In the genomic region with DNA sequence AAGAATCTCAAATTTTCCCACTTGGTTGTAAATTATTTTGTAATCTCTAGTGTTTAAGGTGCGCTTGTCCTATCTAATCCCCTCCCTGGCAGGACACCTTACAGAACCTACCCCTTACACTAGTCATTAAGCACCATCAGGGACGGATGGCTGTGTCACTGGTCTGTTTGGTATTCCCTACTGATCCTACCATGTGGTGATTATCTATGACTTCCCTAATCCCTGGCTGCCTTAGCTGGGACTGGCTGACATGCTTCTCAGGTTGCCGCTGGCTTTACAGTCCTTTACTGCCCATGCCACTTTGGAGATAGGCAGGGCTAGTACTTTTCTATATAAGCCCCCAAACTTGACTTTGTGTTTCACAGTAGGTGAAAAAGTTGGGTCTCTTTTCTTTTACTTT, we compare ENCODE assay signal across 20 cellular contexts. TPM values are rescaled to one million over a fixed set of nuclear protein-coding genes. Genes with fewer than 3 reads are reported as not detected.
A peak's percentile ranks its signal among the peaks of the same experiment; 100 is the strongest.
DNase-seq lines count a peak whose midpoint lies in the region; ATAC-seq, FAIRE-seq and TF ChIP-seq lines count a peak whose summit lies in the region.
"Had no signal": no experiment of that assay in that cellular context is flagged by ENCODE, and none has a peak within 500 bp of the region (broad histone marks: within the 10 kb centered on the region; RNA-seq: fewer than 3 reads in every experiment).

No MANE protein-coding gene starts in this region.

- WGBS in K562 (ENCODE audit: insufficient coverage, low coverage, missing lambda C conversion rate), result 83% methylated on average over 3 of the region's 3 CpGs
- no CpG with 5 or more reads among the region's 3 CpGs for WGBS in mesendoderm (ENCODE audit: extremely low coverage, insufficient coverage, low lambda C conversion rate)
- 70% methylated on average over 3 of the region's 3 CpGs for WGBS in right cardiac atrium

- ATAC-seq in K562 (peak; percentile 45; the same call in 2 of the 3 replicates), right cardiac atrium (no peak), GM19467 (IDR thresholded peaks at IDR 0.05; ENCODE audit: unreplicated experiment) (no peak), GM18907 (IDR thresholded peaks at IDR 0.05; ENCODE audit: unreplicated experiment) (no peak)
- ATAC-seq: SK-N-SH treated with all-trans-retinoic acid at 6 μM for 48 hours had no signal

- no peak for TF ChIP-seq POLR2A in K562 (conservative IDR thresholded peaks at IDR 0.05)

- H2BK120ac ChIP-seq in mesendoderm (ENCODE audit: low read depth, low read length), result no peak overlapping the region

- H2AFZ ChIP-seq in K562 (ENCODE audit: low read depth, low read length), result no peak overlapping the region

- no peak overlapping the region for H2BK5ac ChIP-seq in mesendoderm (ENCODE audit: low read length)

- H3K4ac ChIP-seq in mesendoderm (ENCODE audit: low read depth, low read length), result no peak overlapping the region

- TF ChIP-seq CTCF in HEK293 (tag by site-specific recombination; IDR thresholded peaks at IDR 0.05), result no peak
- no peak for TF ChIP-seq CTCF in K562 (IDR thresholded peaks at IDR 0.05 in 2 of 3, conservative IDR thresholded peaks at IDR 0.05 in 1 of 3; ENCODE audit: insufficient read depth in 2 of 3, low read depth in 1 of 3, low read length in 3 of 3)

- H3K27ac ChIP-seq in HEK293 (ENCODE audit: extremely low read depth, low read depth, low read length) (no peak overlapping the region), K562 (ENCODE audit: extremely low read depth, low read depth, low read length) (no peak overlapping the region), mesendoderm (ENCODE audit: low read depth, low read length) (no peak overlapping the region), right cardiac atrium (ENCODE audit: low read length) (no peak overlapping the region)

- DNase-seq in K562 (ENCODE audit: extremely low read depth in 1 of 4, low spot score in 3 of 4) (no peak), mesendoderm (peak; percentile 69), right cardiac atrium (no peak), RKO (ENCODE audit: low spot score) (no peak)
- DNase-seq: C1 segment of cervical spinal cord; CD8-positive, alpha-beta memory T cell; DMS79; KG1; MV-4-11; NCI-H1694 treated with DMSO at 0.1 percent for 48 hours; NCI-H2107; NCI-H510A; NCI-H748 treated with DMSO at 0.1 percent for 48 hours; RPMI8226; SHP77 treated with DMSO at 0.1 percent for 48 hours had no signal

- TF ChIP-seq RAD21 in K562 (CRISPR knock-in tag; conservative IDR thresholded peaks at IDR 0.05 in 1 of 2, IDR thresholded peaks at IDR 0.05 in 1 of 2), result no peak

- FAIRE-seq in K562 (lab: Jason Lieb, UNC), result peak; percentile 15
- FAIRE-seq: H1 had no signal

- H3K9me3 ChIP-seq in HEK293 (ENCODE audit: control insufficient read depth, insufficient read depth, low read depth, low read length), result no peaks in the 10 kb centered on the region
- no peaks in the 10 kb centered on the region for H3K9me3 ChIP-seq in K562 (replicated peaks; ENCODE audit: control insufficient read depth, insufficient read depth, low read depth, low read length)
- no peaks in the 10 kb centered on the region for H3K9me3 ChIP-seq in right cardiac atrium (ENCODE audit: control insufficient read depth, low read length)

- H3K4me2 ChIP-seq in K562 (ENCODE audit: insufficient read depth, low read length) (no peak overlapping the region), mesendoderm (ENCODE audit: low read length) (no peak overlapping the region)

- H3K36me3 ChIP-seq in HEK293 (ENCODE audit: control insufficient read depth in 2 of 2, insufficient read depth in 1 of 2, low read length in 2 of 2), result no peaks in the 10 kb centered on the region
- H3K36me3 ChIP-seq in K562 (ENCODE audit: control insufficient read depth, insufficient read depth, low read length), result peaks cover 59% of the 10 kb centered on the region
- H3K36me3 ChIP-seq in mesendoderm (ENCODE audit: control insufficient read depth, insufficient read depth, low read length), result no peaks in the 10 kb centered on the region

- H3K56ac ChIP-seq in mesendoderm (ENCODE audit: low read length), result no peak overlapping the region

- H4K5ac ChIP-seq in mesendoderm (ENCODE audit: low read length), result no peak overlapping the region

- H3K79me1 ChIP-seq in mesendoderm (ENCODE audit: low read length), result peaks cover 6% of the 10 kb centered on the region

- no peak overlapping the region for H4K8ac ChIP-seq in mesendoderm (ENCODE audit: low read depth, low read length)

- H2AK5ac ChIP-seq in mesendoderm (ENCODE audit: low read length), result no peak overlapping the region

- TF ChIP-seq EP300 in K562 (IDR thresholded peaks at IDR 0.05; ENCODE audit: low read length), result no peak

- H2BK15ac ChIP-seq in mesendoderm (replicated peaks; ENCODE audit: low read depth), result no peak overlapping the region

- CTCF ChIA-PET in HEK293 (lab: Yijun Ruan, JAX), result interaction anchor here (0.6 kb wide), 1 partner anchor 17 kb away, joined by 3 read pairs; no protein-coding TSS in a partner anchor
- CTCF ChIA-PET in K562 (lab: Yijun Ruan, JAX; ENCODE audit: low intra/inter-chr PET ratio), result no interaction called here

- peaks cover 21% of the 10 kb centered on the region for H3K79me2 ChIP-seq in K562 (ENCODE audit: control insufficient read depth, insufficient read depth, low read length)
- H3K79me2 ChIP-seq in mesendoderm (ENCODE audit: control insufficient read depth, insufficient read depth, low read length), result peaks cover 4% of the 10 kb centered on the region

- H3K27me3 ChIP-seq in K562 (ENCODE audit: control insufficient read depth in 2 of 2, insufficient read depth in 2 of 2, low read length in 2 of 2), result no peaks in the 10 kb centered on the region
- no peaks in the 10 kb centered on the region for H3K27me3 ChIP-seq in mesendoderm (ENCODE audit: insufficient read depth, low read length, poor library complexity)
- H3K27me3 ChIP-seq in right cardiac atrium (ENCODE audit: control insufficient read depth, insufficient read depth), result no peaks in the 10 kb centered on the region

- in situ Hi-C loops in K562 (cut with MboI), result no loop called here

- no peaks in the 10 kb centered on the region for H3K9me1 ChIP-seq in K562 (ENCODE audit: control insufficient read depth, insufficient read depth, low read length)

- H3K18ac ChIP-seq in mesendoderm (ENCODE audit: low read length), result no peak overlapping the region

- H3K9ac ChIP-seq in K562 (ENCODE audit: insufficient read depth in 1 of 2, low read depth in 2 of 2, low read length in 2 of 2) (no peak overlapping the region), mesendoderm (ENCODE audit: low read length) (no peak overlapping the region)

- intact Hi-C loops in K562 (cut with micrococcal nuclease) (loop anchor here (5.0 kb wide), 1 partner anchor 57 kb away; a partner anchor contains a TSS), right cardiac atrium (cut with DNase I) (no loop called here)

- H3K23ac ChIP-seq in mesendoderm (ENCODE audit: low read length), result no peak overlapping the region

- POLR2A ChIA-PET in HEK293 (lab: Yijun Ruan, JAX), result no interaction called here
- POLR2A ChIA-PET in K562 (lab: Yijun Ruan, JAX), result interaction anchor here (0.5 to 1.0 kb wide), 2 partner anchors 13 to 42 kb away, joined by 3 read pairs; no protein-coding TSS in a partner anchor

- H4K20me1 ChIP-seq in K562 (replicated peaks; ENCODE audit: control insufficient read depth, insufficient read depth, low read length), result no peaks in the 10 kb centered on the region; the same call in 1 of the 2 replicates

- 0 out of 2 replicates have a peak, but pooled peaks cover 7% of the 10 kb centered on the region for H3K4me1 ChIP-seq in HEK293 (ENCODE audit: control insufficient read depth, insufficient read depth, low read length)
- 0 out of 5 replicates have a peak, but pooled peaks cover 0 to 4% of the 10 kb centered on the region in 2 experiments for H3K4me1 ChIP-seq in K562 (replicated peaks in 1 of 2; ENCODE audit: control insufficient read depth in 2 of 2, insufficient read depth in 2 of 2, low read length in 2 of 2)
- H3K4me1 ChIP-seq in mesendoderm (ENCODE audit: control insufficient read depth, low read depth, low read length), result peaks cover 7% of the 10 kb centered on the region
- H3K4me1 ChIP-seq in right cardiac atrium (ENCODE audit: control insufficient read depth, insufficient read depth, low read length), result no peaks in the 10 kb centered on the region

- no TSS peak for BruUV-seq in K562 (replicated peaks; lab: Mats Ljungman, UMichigan)

- no peak overlapping the region for H3K4me3 ChIP-seq in HEK293 (ENCODE audit: low read depth, low read length)
- no peak overlapping the region for H3K4me3 ChIP-seq in K562
- H3K4me3 ChIP-seq in mesendoderm (ENCODE audit: low read length), result no peak overlapping the region
- H3K4me3 ChIP-seq in right cardiac atrium (ENCODE audit: low read length), result no peak overlapping the region

TF ChIP-seq in K562, 482 proteins besides CTCF, POLR2A, EP300 and RAD21:
- TF ChIP-seq ZNF197 (CRISPR knock-in tag; IDR thresholded peaks at IDR 0.05; ENCODE audit: low read depth) (no peak), HDAC2 (IDR thresholded peaks at IDR 0.05) (no peak), XRCC3 (IDR thresholded peaks at IDR 0.05) (no peak), KLF6 (CRISPR knock-in tag; IDR thresholded peaks at IDR 0.05; ENCODE audit: borderline replicate concordance) (no peak), CC2D1A (IDR thresholded peaks at IDR 0.05) (no peak), ZNF445 (CRISPR knock-in tag; IDR thresholded peaks at IDR 0.05; ENCODE audit: low read depth) (no peak)

RNA-seq across cellular contexts. Expression of a gene that starts 58.6 kb away (rescaled TPM):
- total RNA-seq in K562 (2011; cell fraction: chromatin; rRNA removed; ENCODE audit: low replicate concordance), result 35.9 and 91.6 TPM in 2 replicates
- 22.5 and 58.2 TPM in 2 replicates for total RNA-seq in K562 (2011; cell fraction: nucleolus; rRNA removed)
- 57.6 and 78.6 TPM in 2 replicates for total RNA-seq in K562 (2011; cell fraction: nucleoplasm; rRNA removed)
- total RNA-seq in K562 (2014; rRNA removed), result 18.3 and 18.4 TPM in 2 replicates
- total RNA-seq in K562 (2014; rRNA removed; fragmentation: Illumina TruSeq; extraction: Trizol), result 51.0 and 56.5 TPM in 2 replicates
- total RNA-seq in K562 (2015; rRNA removed; fragmentation: Illumina TruSeq; extraction: Trizol), result 34.0 and 36.4 TPM in 2 replicates
- total RNA-seq in K562 (2021), result 50.4 and 55.0 TPM in 2 replicates
- 72.9 and 81.1 TPM in 2 replicates for polyA plus RNA-seq in K562 (2011; rRNA removed)
- polyA plus RNA-seq in K562 (2011; cell fraction: cytosol; rRNA removed), result 21.1 and 30.4 TPM in 2 replicates
- polyA plus RNA-seq in K562 (2011; cell fraction: nucleus; rRNA removed), result 29.4 and 50.1 TPM in 2 replicates
- polyA plus RNA-seq in K562 (2012), result 31.1 and 56.7 TPM in 2 replicates
- polyA plus RNA-seq in K562 (2014; fragmentation: Illumina TruSeq; extraction: Trizol), result 58.8 and 82.6 TPM in 2 replicates
- polyA plus RNA-seq in K562 (2014; fragmentation: Nextera tagmentation; extraction: Ambion mirVana), result 10 to 100 TPM; 30.9 to 31.0 TPM
- 46.0 and 77.8 TPM in 2 replicates for polyA plus RNA-seq in K562 (2014; rRNA removed)
- 66.7 and 67.9 TPM in 2 replicates for polyA minus RNA-seq in K562 (2011; rRNA and poly(A)+ RNA removed)
- 18.6 and 21.9 TPM in 2 replicates for polyA minus RNA-seq in K562 (2011; cell fraction: cytosol; rRNA and poly(A)+ RNA removed)
- polyA minus RNA-seq in K562 (2011; cell fraction: nucleus; rRNA and poly(A)+ RNA removed), result 19.7 and 20.5 TPM in 2 replicates
- polyA plus RNA-seq in mesendoderm (2013, experiment 1 of 2), result 89.7 TPM
- polyA plus RNA-seq in mesendoderm (2013, experiment 2 of 2), result 90.1 TPM
- 1 to 10 TPM; 1.9 to 5.4 (median 3.1) TPM for total RNA-seq in right cardiac atrium
- 8.1 TPM for polyA plus RNA-seq in right cardiac atrium
